ENCODE assay signal across 22 cellular contexts in genomic region chr1:116019653-116020253, GRCh38. TPM values are rescaled to one million over a fixed set of nuclear protein-coding genes. Genes with fewer than 3 reads are reported as not detected.
"Had no signal": no experiment of that assay in that cellular context is flagged by ENCODE, and none has a peak within 500 bp of the region (broad histone marks: within the 10 kb centered on the region; RNA-seq: fewer than 3 reads in every experiment).

No MANE protein-coding gene starts in this region.

- H3K9me3 ChIP-seq: breast epithelium, esophagus muscularis mucosa, neutrophil, pancreas, psoas muscle, right atrium auricular region, thyroid gland had no signal

- H3K4me3 ChIP-seq: breast epithelium, esophagus muscularis mucosa, pancreas, psoas muscle, right atrium auricular region, thyroid gland had no signal

- H3K27me3 ChIP-seq: breast epithelium, esophagus muscularis mucosa, neutrophil, pancreas, right atrium auricular region, thyroid gland had no signal

- H3K4me1 ChIP-seq: breast epithelium, right atrium auricular region, thyroid gland had no signal

- H3K36me3 ChIP-seq: breast epithelium, right atrium auricular region, thyroid gland had no signal

- ATAC-seq: natural killer cell treated with Interleukin-12 subunit alpha and Interleukin-12 subunit beta and Interleukin-15 and Interleukin-18, amount 100 ng/mL, for 72 hours; psoas muscle had no signal

- H3K27ac ChIP-seq: breast epithelium, esophagus muscularis mucosa, neutrophil, pancreas, psoas muscle, right atrium auricular region, thyroid gland had no signal

- DNase-seq: activated CD4-positive, alpha-beta T cell treated with anti-CD3 and anti-CD28 coated beads for 1 hour; activated CD8-positive, alpha-beta memory T cell treated with anti-CD3 and anti-CD28 coated beads for 24 hours; activated CD8-positive, alpha-beta memory T cell treated with anti-CD3 and anti-CD28 coated beads, Interleukin-2, amount 50 U/mL, for 4 hours; activated naive CD4-positive, alpha-beta T cell treated with Interleukin-2 at 50 U/mL for 16 hours; activated naive CD8-positive, alpha-beta T cell treated with anti-CD3 and anti-CD28 coated beads for 36 hours; activated T-cell treated with anti-CD3 and anti-CD28 coated beads, Interleukin-2, amount 50 U/mL, for 4 hours; amniotic stem cell; effector memory CD8-positive, alpha-beta T cell; left ventricle myocardium superior; mammary epithelial cell; pancreas; psoas muscle; stimulated activated CD4-positive, alpha-beta T cell treated with anti-CD3 and anti-CD28 coated beads, Interleukin-12 subunit alpha, Interleukin-12 subunit beta, amount 100 ng/mL, for 4 hours; stimulated activated CD4-positive, alpha-beta T cell treated with anti-CD3 and anti-CD28 coated beads, Interleukin-4, amount 100 ng/mL, for 4 hours; stimulated activated naive CD8-positive, alpha-beta T cell treated with anti-CD3 and anti-CD28 coated beads, Interleukin-15, Interleukin-2, amounts not matched to agents 100 U/mL and 50 U/mL, for 24 hours; thyroid gland had no signal

RNA-seq across cellular contexts. Expression of gene SLC22A15, which starts 43.4 kb away (rescaled TPM):
- total RNA-seq: dermis microvascular lymphatic vessel endothelial cell had no signal
